ENCODE assay signal across 8 cellular contexts in the genomic region with DNA sequence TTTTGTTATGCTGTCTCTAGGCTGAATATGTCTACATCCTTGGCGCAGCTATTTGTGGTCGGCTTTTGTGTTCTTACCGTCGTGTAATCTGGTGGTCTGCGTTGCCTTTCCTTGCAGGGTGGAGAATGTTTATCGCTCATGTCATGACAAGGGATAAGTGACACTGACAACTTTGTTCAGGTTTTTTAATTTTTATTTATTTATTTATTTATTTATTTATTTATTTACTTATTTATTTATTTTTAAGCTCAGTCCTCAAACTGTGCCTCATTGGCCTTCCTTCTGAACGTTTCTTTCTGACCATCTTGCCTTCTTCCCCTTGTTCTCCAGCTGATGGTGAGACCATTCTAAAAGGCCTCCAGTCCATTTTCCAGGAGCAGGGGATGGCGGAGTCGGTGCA.
"Had no signal": no experiment of that assay in that cellular context is flagged by ENCODE, and none has a peak within 500 bp of the region (broad histone marks: within the 10 kb centered on the region; RNA-seq: fewer than 3 reads in every experiment).

No MANE protein-coding gene starts in this region.

- H3K4me1 ChIP-seq: HAP-1 had no signal

- ATAC-seq: HCT116, HepG2 had no signal

- H3K9me3 Mint-ChIP-seq: IgD-negative memory B cell had no signal

- H3K9ac ChIP-seq: GM23248 had no signal

- H3K4me3 Mint-ChIP-seq: IgD-negative memory B cell had no signal

- DNase-seq: GM23248, GOT3, H7, KBM-7 had no signal

- H3K27me3 Mint-ChIP-seq: IgD-negative memory B cell had no signal

- H3K4me3 ChIP-seq: GM23248, HAP-1 had no signal

- H3K27ac ChIP-seq: GM23248 had no signal

- H3K27ac Mint-ChIP-seq: IgD-negative memory B cell had no signal

- H3K9me3 ChIP-seq: HAP-1 had no signal
